In the genomic region with DNA sequence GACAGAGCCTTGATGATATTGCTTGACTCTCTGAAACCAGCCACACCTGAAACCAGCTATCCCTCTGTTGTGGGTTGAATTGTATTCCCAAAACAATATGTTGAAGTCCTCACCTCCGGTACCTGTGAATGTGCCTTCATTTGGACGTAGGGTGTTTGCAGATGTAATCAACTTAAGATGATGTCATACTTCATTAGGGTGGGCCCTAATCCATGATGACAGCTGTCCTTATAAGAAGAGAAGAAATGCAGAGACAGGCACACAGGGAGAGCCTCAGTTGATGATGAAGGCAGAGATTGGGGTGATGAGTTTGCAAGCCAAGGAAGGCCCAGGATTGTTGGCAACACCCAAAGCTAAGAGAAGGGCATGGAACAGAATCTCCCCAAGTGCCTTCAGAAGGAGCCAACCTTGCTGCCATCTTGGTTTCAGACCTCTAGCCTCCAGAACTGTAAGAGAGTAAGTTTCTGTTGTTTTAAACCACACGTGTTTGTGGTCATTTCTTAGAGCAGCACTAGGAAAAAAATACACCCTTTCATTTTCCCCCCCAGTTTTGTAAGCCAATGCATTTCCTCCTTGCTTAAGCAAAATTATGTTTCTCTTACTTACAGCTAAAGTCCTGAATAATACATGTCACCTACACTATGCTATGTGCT, we compare ENCODE assay signal across 18 cellular contexts. TPM values are rescaled to one million over a fixed set of nuclear protein-coding genes. Genes with fewer than 3 reads are reported as not detected.
DNase-seq lines count a peak whose midpoint lies in the region; ATAC-seq, FAIRE-seq and TF ChIP-seq lines count a peak whose summit lies in the region.
"Had no signal": no experiment of that assay in that cellular context is flagged by ENCODE, and none has a peak within 500 bp of the region (broad histone marks: within the 10 kb centered on the region; RNA-seq: fewer than 3 reads in every experiment).

No MANE protein-coding gene starts in this region.

- TF ChIP-seq POLR2A in GM12891 (IDR thresholded peaks at IDR 0.05; ENCODE audit: low read depth, low read length): no peak

- H3K4me2 ChIP-seq in MM.1S (ENCODE audit: low read depth, low read length): peak overlapping the region; percentile 55; the same call in 1 of the 2 replicates
- H3K4me2 ChIP-seq: BLaER1 treated with 17β-estradiol and CSF1 and Interleukin-3, amounts not matched to agents 10 nM and 100 nM had no signal

- H3K9me2 ChIP-seq in MM.1S (replicated peaks; ENCODE audit: insufficient read depth, low read length): no peaks in the 10 kb centered on the region

- H3K27me3 Mint-ChIP-seq in natural killer cell treated with Interleukin-12 subunit alpha and Interleukin-12 subunit beta and Interleukin-15 and Interleukin-18, amount 100 ng/mL, for 72 hours: peaks cover 19% of the 10 kb centered on the region in 2 donors

- H3K36me3 Mint-ChIP-seq in natural killer cell treated with Interleukin-12 subunit alpha and Interleukin-12 subunit beta and Interleukin-15 and Interleukin-18, amount 100 ng/mL, for 72 hours: no peaks in the 10 kb centered on the region
- H3K36me3 Mint-ChIP-seq: CD8-positive, alpha-beta T cell had no signal

- no peak overlapping the region for H3K27ac Mint-ChIP-seq in natural killer cell treated with Interleukin-12 subunit alpha and Interleukin-12 subunit beta and Interleukin-15 and Interleukin-18, amount 100 ng/mL, for 72 hours
- H3K27ac Mint-ChIP-seq: B cell; CD8-positive, alpha-beta T cell; H9 had no signal

- peak overlapping the region; percentile 56 for H2AFZ ChIP-seq in MM.1S (ENCODE audit: low read length)

- no peaks in the 10 kb centered on the region for H3K27me3 ChIP-seq in MM.1S (replicated peaks; ENCODE audit: insufficient read depth, low read length)
- H3K27me3 ChIP-seq in bronchial epithelial cell (ENCODE audit: control insufficient read depth, insufficient read depth, low read length): no peaks in the 10 kb centered on the region
- H3K27me3 ChIP-seq: BLaER1 treated with 17β-estradiol and CSF1 and Interleukin-3, amounts not matched to agents 10 nM and 100 nM had no signal

- no peak overlapping the region for H3K9ac ChIP-seq in MM.1S (ENCODE audit: low read length)
- H3K9ac ChIP-seq: BLaER1 treated with 17β-estradiol and CSF1 and Interleukin-3, amounts not matched to agents 10 nM and 100 nM had no signal

- H3K4me1 Mint-ChIP-seq in natural killer cell treated with Interleukin-12 subunit alpha and Interleukin-12 subunit beta and Interleukin-15 and Interleukin-18, amount 100 ng/mL, for 72 hours (ENCODE audit: low read depth in 2 of 2): peaks cover 0 to 3% of the 10 kb centered on the region in 2 donors
- H3K4me1 Mint-ChIP-seq: B cell had no signal

- peaks cover 4% of the 10 kb centered on the region for H3K9me3 Mint-ChIP-seq in natural killer cell treated with Interleukin-12 subunit alpha and Interleukin-12 subunit beta and Interleukin-15 and Interleukin-18, amount 100 ng/mL, for 72 hours

- no peaks in the 10 kb centered on the region for H3K36me3 ChIP-seq in MM.1S (replicated peaks; ENCODE audit: insufficient read depth, low read length)
- H3K36me3 ChIP-seq in bronchial epithelial cell (ENCODE audit: control insufficient read depth, insufficient read depth, low read length): no peaks in the 10 kb centered on the region
- H3K36me3 ChIP-seq: BLaER1 treated with 17β-estradiol and CSF1 and Interleukin-3, amounts not matched to agents 10 nM and 100 nM had no signal

- ATAC-seq in GM21723 (IDR thresholded peaks at IDR 0.05; ENCODE audit: unreplicated experiment): no peak
- no peak for ATAC-seq in natural killer cell treated with Interleukin-12 subunit alpha and Interleukin-12 subunit beta and Interleukin-15 and Interleukin-18, amount 100 ng/mL, for 72 hours
- ATAC-seq: CD8-positive, alpha-beta T cell had no signal

- H4K20me1 ChIP-seq in MM.1S (ENCODE audit: insufficient read depth, low read length): no peaks in the 10 kb centered on the region
- H4K20me1 ChIP-seq: BLaER1 treated with 17β-estradiol and CSF1 and Interleukin-3, amounts not matched to agents 10 nM and 100 nM had no signal

- H3K27ac ChIP-seq in MM.1S (ENCODE audit: low read length) (peak overlapping the region; percentile 76), temporal lobe (ENCODE audit: low read depth, low read length) (peak overlapping the region; percentile 59)
- H3K27ac ChIP-seq: BLaER1 treated with 17β-estradiol and CSF1 and Interleukin-3, amounts not matched to agents 10 nM and 100 nM had no signal

- H3K79me2 ChIP-seq in MM.1S (ENCODE audit: low read length): no peaks in the 10 kb centered on the region

- H3K4me1 ChIP-seq in MM.1S (ENCODE audit: low read length): peaks cover 36% of the 10 kb centered on the region

- H3K4me3 Mint-ChIP-seq in natural killer cell treated with Interleukin-12 subunit alpha and Interleukin-12 subunit beta and Interleukin-15 and Interleukin-18, amount 100 ng/mL, for 72 hours: no peak overlapping the region
- H3K4me3 Mint-ChIP-seq: B cell; CD8-positive, alpha-beta T cell; H9 had no signal

- DNase-seq in GM12891 (ENCODE audit: insufficient read length, low spot score) (no peak), MM.1S (peak; percentile 81), bronchial epithelial cell (ENCODE audit: low read depth) (no peak)
- DNase-seq in stimulated activated CD4-positive, alpha-beta T cell treated with anti-CD3 and anti-CD28 coated beads, Interleukin-1b, Interleukin-23, amount 100 ng/mL, for 48 hours: no peak
- no peak for DNase-seq in natural killer cell treated with Interleukin-12 subunit alpha and Interleukin-12 subunit beta and Interleukin-15 and Interleukin-18, amount 100 ng/mL, for 72 hours (ENCODE audit: low spot score)
- DNase-seq: Calu3; CD8-positive, alpha-beta T cell; DMS 273 treated with DMSO at 0.1 percent for 48 hours; DMS53; DND-41; EL; H9 had no signal

- H3F3A ChIP-seq in MM.1S (ENCODE audit: insufficient read depth, low read length): peaks cover 16% of the 10 kb centered on the region

- H3K4me3 ChIP-seq in MM.1S (ENCODE audit: low read length) (no peak overlapping the region), bronchial epithelial cell (ENCODE audit: low read depth, low read length) (no peak overlapping the region)
- H3K4me3 ChIP-seq: BLaER1 treated with 17β-estradiol and CSF1 and Interleukin-3, amounts not matched to agents 10 nM and 100 nM had no signal

- FAIRE-seq in GM12891 (lab: Jason Lieb, UNC) (peak; percentile 9), bronchial epithelial cell (lab: Jason Lieb, UNC) (peak; percentile 75)
- FAIRE-seq: GM12892, H1 had no signal

- no peak for TF ChIP-seq CTCF in MM.1S (IDR thresholded peaks at IDR 0.05; ENCODE audit: low read length)
- no peak for TF ChIP-seq CTCF in bronchial epithelial cell (IDR thresholded peaks at IDR 0.05; ENCODE audit: insufficient read depth, low read length, severe bottlenecking)

- H3K9me3 ChIP-seq in MM.1S (replicated peaks; ENCODE audit: insufficient read depth, low read length): no peaks in the 10 kb centered on the region

TF ChIP-seq in GM12891, 5 proteins besides CTCF, POLR2A, EP300 and RAD21:
- TF ChIP-seq POU2F2 (IDR thresholded peaks at IDR 0.05; ENCODE audit: low read depth, low read length): no peak
- TF ChIP-seq POLR2AphosphoS5 (IDR thresholded peaks at IDR 0.05; ENCODE audit: low read depth, low read length): no peak
- no peak for TF ChIP-seq PAX5 (IDR thresholded peaks at IDR 0.05; ENCODE audit: insufficient read depth, low read length, severe bottlenecking)
- TF ChIP-seq SPI1 (IDR thresholded peaks at IDR 0.05; ENCODE audit: low read depth, low read length): no peak
- no peak for TF ChIP-seq TAF1 (IDR thresholded peaks at IDR 0.05; ENCODE audit: low read depth, low read length)
TF ChIP-seq in GM12891: peak in this region for 0.

RNA-seq across cellular contexts. Expression of a gene that starts 29.4 kb away (rescaled TPM):
- 31.0 TPM for polyA plus RNA-seq in GM12891 (2012; ENCODE audit: low read depth, missing spikeins)
- total RNA-seq in bronchial epithelial cell (28.5 and 31.6 TPM in 2 replicates), temporal lobe (107 TPM)
- 1 to 10 TPM; 1.9 TPM for total RNA-seq in natural killer cell treated with Interleukin-12 subunit alpha and Interleukin-12 subunit beta and Interleukin-15 and Interleukin-18, amount 100 ng/mL, for 72 hours

Comparison
In these comparisons a context has a peak if more than half of its experiments do, and no peak if none do; other contexts are left out.
1. RNA of a gene that starts 29.4 kb away (total RNA-seq): 107 TPM in temporal lobe (single experiment) and 28.5 to 31.6 TPM in bronchial epithelial cell; 1.9 TPM in natural killer cell treated with Interleukin-12 subunit alpha and Interleukin-12 subunit beta and Interleukin-15 and Interleukin-18, amount 100 ng/mL, for 72 hours; every median in the first group is over 10 times any median in the second.